In the genomic region with DNA sequence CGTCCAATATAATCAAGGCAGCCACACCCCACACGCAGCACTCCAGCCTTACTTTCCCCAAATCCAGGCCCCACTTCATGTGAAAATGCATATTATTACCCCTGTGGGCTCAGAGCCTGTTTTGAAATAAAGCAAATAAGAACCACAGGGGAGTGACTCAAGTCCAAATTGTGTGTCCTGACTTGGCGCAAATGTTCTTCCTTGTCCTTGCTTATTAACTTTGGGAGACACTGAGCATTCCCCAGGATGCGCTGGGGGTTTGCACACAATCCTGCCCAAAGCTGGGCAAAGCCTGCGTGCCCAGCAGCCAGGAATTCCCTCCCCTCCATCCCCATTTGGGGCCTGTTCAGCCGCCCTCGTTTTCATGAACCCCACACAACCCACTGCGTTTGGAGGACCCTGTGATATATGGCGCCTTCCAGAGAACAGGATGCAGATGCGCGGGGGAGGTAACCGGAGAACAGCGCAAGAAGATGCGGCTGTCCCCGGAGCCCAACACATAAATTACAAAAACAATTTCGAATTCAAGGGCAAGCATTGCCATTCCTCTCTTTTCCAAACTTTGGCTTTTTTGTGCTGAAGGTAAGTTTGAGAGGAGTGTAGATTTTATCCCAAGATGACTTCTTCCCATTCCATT, we compare ENCODE assay signal across 19 cellular contexts. TPM values are rescaled to one million over a fixed set of nuclear protein-coding genes. Genes with fewer than 3 reads are reported as not detected.
DNase-seq lines count a peak whose midpoint lies in the region; ATAC-seq and TF ChIP-seq lines count a peak whose summit lies in the region.
"Had no signal": no experiment of that assay in that cellular context is flagged by ENCODE, and none has a peak within 500 bp of the region (broad histone marks: within the 10 kb centered on the region; RNA-seq: fewer than 3 reads in every experiment).

No MANE protein-coding gene starts in this region.

- no peak overlapping the region for H3K4me2 ChIP-seq in GM23338
- no peak overlapping the region for H3K4me2 ChIP-seq in Karpas-422 (ENCODE audit: low read depth, low read length, poor library complexity, severe bottlenecking)
- H3K4me2 ChIP-seq: A549; BLaER1 treated with 17β-estradiol and CSF1 and Interleukin-3, amounts not matched to agents 10 nM and 100 nM had no signal

- H4K20me1 ChIP-seq in GM23338 (replicated peaks; ENCODE audit: insufficient read depth), result no peaks in the 10 kb centered on the region
- H4K20me1 ChIP-seq in Karpas-422 (ENCODE audit: insufficient read depth, low read depth, low read length), result no peaks in the 10 kb centered on the region
- H4K20me1 ChIP-seq: BLaER1 treated with 17β-estradiol and CSF1 and Interleukin-3, amounts not matched to agents 10 nM and 100 nM had no signal

- 80% methylated on average over 16 of the region's 16 CpGs for WGBS in prostate gland

- no peaks in the 10 kb centered on the region for H3K4me1 Mint-ChIP-seq in GM23338
- H3K4me1 Mint-ChIP-seq: CD4-positive, alpha-beta memory T cell had no signal

- peaks cover 4% of the 10 kb centered on the region for H3K27me3 Mint-ChIP-seq in GM23338 (ENCODE audit: insufficient read depth, low read depth, poor library complexity)

- H3K36me3 ChIP-seq in GM23338 (ENCODE audit: insufficient read depth), result no peaks in the 10 kb centered on the region
- H3K36me3 ChIP-seq in prostate gland, result no peaks in the 10 kb centered on the region
- no peaks in the 10 kb centered on the region for H3K36me3 ChIP-seq in Karpas-422 (ENCODE audit: insufficient read depth, low read length)
- H3K36me3 ChIP-seq: BE2C; BLaER1 treated with 17β-estradiol and CSF1 and Interleukin-3, amounts not matched to agents 10 nM and 100 nM; HAP-1 had no signal

- no peak overlapping the region for H3K9ac ChIP-seq in Karpas-422 (ENCODE audit: low read length)
- H3K9ac ChIP-seq: BLaER1 treated with 17β-estradiol and CSF1 and Interleukin-3, amounts not matched to agents 10 nM and 100 nM had no signal

- no peak overlapping the region for H3K4me3 ChIP-seq in GM23338
- no peak overlapping the region for H3K4me3 ChIP-seq in prostate gland
- no peak overlapping the region for H3K4me3 ChIP-seq in Karpas-422 (ENCODE audit: low read length)
- H3K4me3 ChIP-seq: A549; BLaER1 treated with 17β-estradiol and CSF1 and Interleukin-3, amounts not matched to agents 10 nM and 100 nM; HAP-1 had no signal

- H3F3A ChIP-seq in GM23338 (replicated peaks; ENCODE audit: low read depth), result no peaks in the 10 kb centered on the region

- no peak for DNase-seq in GM23338 (ENCODE audit: low spot score)
- DNase-seq in left kidney (ENCODE audit: low read depth, low spot score), result peak; percentile 95
- DNase-seq in prostate gland (ENCODE audit: low spot score), result peak; percentile 42
- DNase-seq in MV-4-11 (lab: John Stamatoyannopoulos, UW), result no peak
- no peak for DNase-seq in Karpas-422
- no peak for DNase-seq in hippocampal formation (lab: John Stamatoyannopoulos, UW)
- DNase-seq: 8988T; ACHN; AML-193; BE2C; Caco-2; CD4-positive, alpha-beta memory T cell; DMS153; DND-41; GOT3 had no signal

- no peaks in the 10 kb centered on the region; the same call in 2 of the 3 replicates for H3K9me3 Mint-ChIP-seq in GM23338

- no peak overlapping the region for H3K4me3 Mint-ChIP-seq in GM23338
- H3K4me3 Mint-ChIP-seq: CD4-positive, alpha-beta memory T cell had no signal

- H3K79me2 ChIP-seq in GM23338 (replicated peaks; ENCODE audit: insufficient read depth), result no peaks in the 10 kb centered on the region
- H3K79me2 ChIP-seq in Karpas-422 (ENCODE audit: low read length), result no peaks in the 10 kb centered on the region

- H3K9me2 ChIP-seq in GM23338 (ENCODE audit: insufficient read depth) (peaks cover 5% of the 10 kb centered on the region; the same call in 1 of the 2 replicates), Karpas-422 (replicated peaks; ENCODE audit: insufficient read depth, low read length) (no peaks in the 10 kb centered on the region)

- H3K36me3 Mint-ChIP-seq in GM23338 (ENCODE audit: low read depth), result no peaks in the 10 kb centered on the region; the same call in 2 of the 3 replicates
- H3K36me3 Mint-ChIP-seq: CD4-positive, alpha-beta memory T cell had no signal

- peak overlapping the region; percentile 32; the same call in 1 of the 2 replicates for H2AFZ ChIP-seq in GM23338
- H2AFZ ChIP-seq in Karpas-422 (ENCODE audit: low read length), result no peak overlapping the region

- no peaks in the 10 kb centered on the region for H3K9me3 ChIP-seq in prostate gland
- H3K9me3 ChIP-seq in Karpas-422 (ENCODE audit: low read length), result no peaks in the 10 kb centered on the region
- H3K9me3 ChIP-seq: A549, BE2C, Caco-2, HAP-1 had no signal

- no peaks in the 10 kb centered on the region for H3K4me1 ChIP-seq in GM23338 (ENCODE audit: insufficient read depth)
- no peaks in the 10 kb centered on the region for H3K4me1 ChIP-seq in prostate gland (replicated peaks)
- no peaks in the 10 kb centered on the region for H3K4me1 ChIP-seq in Karpas-422 (ENCODE audit: low read length)
- H3K4me1 ChIP-seq: A549; BE2C; BLaER1 treated with 17β-estradiol and CSF1 and Interleukin-3, amounts not matched to agents 10 nM and 100 nM; Caco-2; HAP-1 had no signal

- no peak for ATAC-seq in GM23338
- ATAC-seq: A549 had no signal

- H3K27ac Mint-ChIP-seq in GM23338, result no peak overlapping the region
- H3K27ac Mint-ChIP-seq: CD4-positive, alpha-beta memory T cell had no signal

- no peak for TF ChIP-seq POLR2A in prostate gland (IDR thresholded peaks at IDR 0.05)

- H3K27me3 ChIP-seq in GM23338 (ENCODE audit: insufficient read depth), result no peaks in the 10 kb centered on the region
- no peaks in the 10 kb centered on the region for H3K27me3 ChIP-seq in prostate gland (replicated peaks; ENCODE audit: insufficient read depth)
- H3K27me3 ChIP-seq in Karpas-422 (ENCODE audit: low read length), result peaks cover 2% of the 10 kb centered on the region; the same call in 1 of the 2 replicates
- H3K27me3 ChIP-seq: BLaER1 treated with 17β-estradiol and CSF1 and Interleukin-3, amounts not matched to agents 10 nM and 100 nM had no signal

- intact Hi-C loops in prostate gland (cut with DNase I), result no loop called here

- TF ChIP-seq CTCF in C4-2B (conservative IDR thresholded peaks at IDR 0.05) (no peak), GM23338 (conservative IDR thresholded peaks at IDR 0.05; ENCODE audit: low read depth in 2 of 2) (no peak), prostate gland (IDR thresholded peaks at IDR 0.05) (no peak)

- H3K27ac ChIP-seq in C4-2B (peak overlapping the region; percentile 59), GM23338 (ENCODE audit: low read depth) (no peak overlapping the region), prostate gland (peak overlapping the region in 1 of 2 donors; percentile 27), Karpas-422 (ENCODE audit: low read length) (no peak overlapping the region)
- H3K27ac ChIP-seq: A549; BLaER1 treated with 17β-estradiol and CSF1 and Interleukin-3, amounts not matched to agents 10 nM and 100 nM had no signal

TF ChIP-seq in GM23338, 12 proteins besides CTCF, POLR2A, EP300 and RAD21:
- TF ChIP-seq POLR2AphosphoS5 (IDR thresholded peaks at IDR 0.05; ENCODE audit: low read depth) (no peak), EZH2 (IDR thresholded peaks at IDR 0.05; ENCODE audit: low read depth, unreplicated experiment) (no peak), NANOG (IDR thresholded peaks at IDR 0.05; ENCODE audit: borderline replicate concordance) (no peak), STAT1 (IDR thresholded peaks at IDR 0.05; ENCODE audit: unreplicated experiment) (no peak), ZNF331 (CRISPR knock-in tag; IDR thresholded peaks at IDR 0.05; ENCODE audit: low read depth) (no peak)

RNA-seq across cellular contexts. Expression of a gene that starts 42.4 kb away (rescaled TPM):
- total RNA-seq in GM23338 (2014; rRNA removed; shearing (Covaris generic)), result not detected in 2 replicates
- polyA plus RNA-seq in GM23338 (2016; fragmentation: Nextera tagmentation; extraction: Ambion mirVana), result not detected in 2 replicates
- not detected for total RNA-seq in prostate gland
- total RNA-seq in Karpas-422 (2014; rRNA removed; shearing (Covaris generic); ENCODE audit: low replicate concordance), result not detected in 2 replicates
- total RNA-seq: Caco-2; CD4-positive, alpha-beta memory T cell had no signal
- polyA plus RNA-seq: A549; CD4-positive, alpha-beta memory T cell had no signal

Comparison
In these comparisons a context has a peak if more than half of its experiments do, and no peak if none do; other contexts are left out.
1. DNase-seq: peak in left kidney (single experiment) and prostate gland (single experiment); none in GM23338 (single experiment), MV-4-11 (single experiment), Karpas-422 (single experiment) and hippocampal formation (0 of 2).